Comparison of ENCODE assay signal across 8 cellular contexts in genomic region chr17:47776330-47777197, GRCh38. TPM values are rescaled to one million over a fixed set of nuclear protein-coding genes. Genes with fewer than 3 reads are reported as not detected.
A peak's percentile ranks its signal among the peaks of the same experiment; 100 is the strongest.
DNase-seq lines count a peak whose midpoint lies in the region; ATAC-seq and TF ChIP-seq lines count a peak whose summit lies in the region.

No MANE protein-coding gene starts in this region.

- peaks cover 98% of the 10 kb centered on the region for H3K27me3 ChIP-seq in neutrophil

- DNase-seq in ACHN (peak; percentile 53), GM04504 (ENCODE audit: low read depth) (peak; percentile 21), NCI-H2029 treated with DMSO at 0.1 percent for 48 hours (lab: John Stamatoyannopoulos, UW) (peak; percentile 26), WTC11 (ENCODE audit: low spot score) (no peak), epithelial cell of esophagus (ENCODE audit: low read depth) (peak; percentile 63)

- peak; percentile 80; the same call in 1 of the 2 replicates for TF ChIP-seq CTCF in WTC11 (IDR thresholded peaks at IDR 0.05)
- TF ChIP-seq CTCF in epithelial cell of esophagus (IDR thresholded peaks at IDR 0.05; ENCODE audit: insufficient read depth, low read depth, low read length, missing control alignments), result peak; percentile 80
- TF ChIP-seq CTCF in neutrophil (IDR thresholded peaks at IDR 0.05), result peak; percentile 67

- no peak overlapping the region for H3K27ac Mint-ChIP-seq in WTC11

- H3K4me3 Mint-ChIP-seq in WTC11, result no peak overlapping the region

- in situ Hi-C loops in ACHN (cut with HindIII; ENCODE audit: low pct_ligation_motif_present, low pct_unique_long_range_greater_than_20kb, low sequenced_read_pairs), result no loop called here

- peaks cover 8% of the 10 kb centered on the region; the same call in 1 of the 2 replicates for H3K9me3 Mint-ChIP-seq in WTC11

- no peak overlapping the region for H3K27ac ChIP-seq in neutrophil

- no peaks in the 10 kb centered on the region for H3K4me1 Mint-ChIP-seq in WTC11

- no peaks in the 10 kb centered on the region for H3K36me3 ChIP-seq in neutrophil

- peaks cover 38% of the 10 kb centered on the region for H3K27me3 Mint-ChIP-seq in WTC11 (ENCODE audit: low read depth)

- no peaks in the 10 kb centered on the region for H3K9me3 ChIP-seq in neutrophil

- H3K4me3 ChIP-seq in epithelial cell of esophagus (ENCODE audit: low read length), result no peak overlapping the region
- no peak overlapping the region for H3K4me3 ChIP-seq in neutrophil (ENCODE audit: low read depth in 1 of 2, low read length in 1 of 2)

- POLR2A ChIA-PET in WTC11 (lab: Charles Lee), result no interaction called here

- peak; percentile 77 for ATAC-seq in WTC11
- ATAC-seq in GM21360 (IDR thresholded peaks at IDR 0.05; ENCODE audit: unreplicated experiment), result no peak
- no peak for ATAC-seq in HG02798 (IDR thresholded peaks at IDR 0.05; ENCODE audit: poor library complexity, unreplicated experiment)

- no peaks in the 10 kb centered on the region for H3K4me1 ChIP-seq in neutrophil (ENCODE audit: control insufficient read depth in 1 of 2, insufficient read depth in 1 of 2, low read depth in 1 of 2, low read length in 1 of 2)

- CTCF ChIA-PET in WTC11 (lab: Charles Lee), result interaction anchor here (0.6 to 1.2 kb wide), 5 partner anchors 9 to 72 kb away, joined by 3 to 4 read pairs (median 3); no protein-coding TSS in a partner anchor

- no peaks in the 10 kb centered on the region for H3K36me3 Mint-ChIP-seq in WTC11

TF ChIP-seq in WTC11, 78 proteins besides CTCF, POLR2A, EP300 and RAD21:
- TF ChIP-seq NR2C2 (CRISPR knock-in tag; IDR thresholded peaks at IDR 0.05) (no peak), SOX15 (CRISPR knock-in tag; IDR thresholded peaks at IDR 0.05) (no peak), KAT7 (CRISPR knock-in tag; IDR thresholded peaks at IDR 0.05; ENCODE audit: borderline replicate concordance) (no peak), ZNF317 (CRISPR knock-in tag; IDR thresholded peaks at IDR 0.05; ENCODE audit: borderline replicate concordance, low read depth) (no peak), SMAD3 (CRISPR knock-in tag; IDR thresholded peaks at IDR 0.05; ENCODE audit: borderline replicate concordance) (no peak), NFATC4 (CRISPR knock-in tag; IDR thresholded peaks at IDR 0.05) (no peak), SP1 (CRISPR knock-in tag; conservative IDR thresholded peaks at IDR 0.05) (no peak), JAZF1 (CRISPR knock-in tag; IDR thresholded peaks at IDR 0.05) (no peak), TEAD1 (CRISPR knock-in tag; IDR thresholded peaks at IDR 0.05) (no peak), ARID4B (CRISPR knock-in tag; IDR thresholded peaks at IDR 0.05; ENCODE audit: borderline replicate concordance) (no peak)

RNA-seq across cellular contexts. Expression of gene TBX21, which starts 43.5 kb away (rescaled TPM):
- total RNA-seq in WTC11 (2021), result 0.15 to 0.18 TPM in 2 of 3 replicates, not detected in the other

RNA-seq across cellular contexts. Expression of gene OSBPL7, which starts 45.0 kb away (rescaled TPM):
- total RNA-seq in WTC11 (2021), result 8.2 to 13.5 TPM (median 10.7 TPM) in 3 replicates

RNA-seq across cellular contexts. Expression of gene MRPL10, which starts 54.8 kb away (rescaled TPM):
- total RNA-seq in WTC11 (2021), result 80.1 to 87.0 TPM (median 85.3 TPM) in 3 replicates

RNA-seq across cellular contexts. Expression of gene LRRC46, which starts 54.9 kb away (rescaled TPM):
- total RNA-seq in WTC11 (2021), result 0.09 to 0.39 TPM (median 0.30 TPM) in 3 replicates
